In genomic region chr14:99951085-99951484, GRCh38 we compare ENCODE assay signal across 15 cellular contexts.
DNase-seq lines count a peak whose midpoint lies in the region; ATAC-seq and TF ChIP-seq lines count a peak whose summit lies in the region.
"Had no signal": no experiment of that assay in that cellular context is flagged by ENCODE, and none has a peak within 500 bp of the region (broad histone marks: within the 10 kb centered on the region; RNA-seq: fewer than 3 reads in every experiment).

No MANE protein-coding gene starts in this region.

- dilution Hi-C loops in mammary epithelial cell (cut with HindIII; ENCODE audit: low sequenced_read_pairs) = no loop called here

- H3K4me1 Mint-ChIP-seq in neural crest cell = peaks cover 7% of the 10 kb centered on the region
- no peaks in the 10 kb centered on the region for H3K4me1 Mint-ChIP-seq in stimulated activated effector memory CD8-positive, alpha-beta T cell treated with anti-CD3 and anti-CD28 coated beads, Interleukin-12 subunit alpha, Interleukin-12 subunit beta, amount 100 ng/mL, for 72 hours

- CTCF ChIA-PET in mammary epithelial cell (lab: Charles Lee; ENCODE audit: low non-redundant PET) = no interaction called here

- no peaks in the 10 kb centered on the region; the same call in 1 of the 2 replicates for H3K27me3 ChIP-seq in BLaER1
- H3K27me3 ChIP-seq in mammary epithelial cell (ENCODE audit: insufficient read depth, low read length) = peaks cover 7% of the 10 kb centered on the region
- H3K27me3 ChIP-seq in H7 (ENCODE audit: control insufficient read depth, insufficient read depth, low read length) = no peaks in the 10 kb centered on the region; the same call in 1 of the 2 replicates

- H3K4me1 ChIP-seq in BLaER1 (peaks cover 57% of the 10 kb centered on the region), mammary epithelial cell (ENCODE audit: insufficient read depth, low read length) (no peaks in the 10 kb centered on the region)

- H3K4me2 ChIP-seq in BLaER1 (peak overlapping the region; percentile 27), mammary epithelial cell (ENCODE audit: insufficient read depth, low read depth, low read length) (no peak overlapping the region)

- in situ Hi-C loops in mammary epithelial cell (cut with MboI; ENCODE audit: low sequenced_read_pairs in 2 of 2) = no loop called here

- H3K27ac ChIP-seq in BLaER1 = no peak overlapping the region
- no peak overlapping the region for H3K27ac ChIP-seq in mammary epithelial cell (ENCODE audit: insufficient read depth, low read depth, low read length)
- H3K27ac ChIP-seq: C4-2B, GM23248 had no signal

- H3K4me3 Mint-ChIP-seq in neural crest cell = peak overlapping the region; percentile 25
- H3K4me3 Mint-ChIP-seq in stimulated activated effector memory CD8-positive, alpha-beta T cell treated with anti-CD3 and anti-CD28 coated beads, Interleukin-12 subunit alpha, Interleukin-12 subunit beta, amount 100 ng/mL, for 72 hours = no peak overlapping the region
- H3K4me3 Mint-ChIP-seq: CD8-positive, alpha-beta T cell; H9 had no signal

- H3K36me3 ChIP-seq in BLaER1 (no peaks in the 10 kb centered on the region), mammary epithelial cell (ENCODE audit: insufficient read depth, low read length) (no peaks in the 10 kb centered on the region), H7 (replicated peaks; ENCODE audit: control insufficient read depth, insufficient read depth, low read length) (no peaks in the 10 kb centered on the region)

- peak; percentile 32 for DNase-seq in ELF-1 (ENCODE audit: low read depth, low spot score)
- no peak for DNase-seq in neural crest cell (ENCODE audit: low read depth, low spot score)
- no peak for DNase-seq in stimulated activated effector memory CD8-positive, alpha-beta T cell treated with anti-CD3 and anti-CD28 coated beads, Interleukin-12 subunit alpha, Interleukin-12 subunit beta, amount 100 ng/mL, for 72 hours (ENCODE audit: low spot score in 2 of 2)
- DNase-seq in mammary epithelial cell = no peak
- DNase-seq in stimulated activated CD4-positive, alpha-beta T cell treated with anti-CD3 and anti-CD28 coated beads, Interleukin-2, amount 100 ng/mL, for 48 hours = no peak
- DNase-seq in H7 = no peak
- DNase-seq: 8988T; CD8-positive, alpha-beta T cell; COR-L47; DMS153; GM23248; H9; IMR-90 had no signal

- no peaks in the 10 kb centered on the region for H3K9me3 Mint-ChIP-seq in neural crest cell
- peaks cover 3% of the 10 kb centered on the region for H3K9me3 Mint-ChIP-seq in stimulated activated effector memory CD8-positive, alpha-beta T cell treated with anti-CD3 and anti-CD28 coated beads, Interleukin-12 subunit alpha, Interleukin-12 subunit beta, amount 100 ng/mL, for 72 hours

- WGBS in mammary epithelial cell (ENCODE audit: low coverage, missing lambda C conversion rate) = 54% methylated on average over 6 of the region's 8 CpGs

- no peak for ATAC-seq in stimulated activated effector memory CD8-positive, alpha-beta T cell treated with anti-CD3 and anti-CD28 coated beads, Interleukin-12 subunit alpha, Interleukin-12 subunit beta, amount 100 ng/mL, for 72 hours
- ATAC-seq: CD8-positive, alpha-beta T cell had no signal

- H4K20me1 ChIP-seq in BLaER1 (0 out of 2 replicates have a peak, but pooled peaks cover 6% of the 10 kb centered on the region), mammary epithelial cell (ENCODE audit: insufficient read depth, low read length) (no peaks in the 10 kb centered on the region)

- peaks cover 5% of the 10 kb centered on the region for H3K36me3 Mint-ChIP-seq in neural crest cell (ENCODE audit: low read depth)
- H3K36me3 Mint-ChIP-seq in stimulated activated effector memory CD8-positive, alpha-beta T cell treated with anti-CD3 and anti-CD28 coated beads, Interleukin-12 subunit alpha, Interleukin-12 subunit beta, amount 100 ng/mL, for 72 hours = no peaks in the 10 kb centered on the region
- H3K36me3 Mint-ChIP-seq: CD8-positive, alpha-beta T cell had no signal

- peaks cover 4% of the 10 kb centered on the region for H3K27me3 Mint-ChIP-seq in neural crest cell (ENCODE audit: low read depth)

- intact Hi-C loops in mammary epithelial cell (cut with micrococcal nuclease) = no loop called here

- H2AFZ ChIP-seq in mammary epithelial cell (ENCODE audit: low read depth, low read length) = no peak overlapping the region
- H2AFZ ChIP-seq: GM23248 had no signal

- H3K79me2 ChIP-seq in mammary epithelial cell (ENCODE audit: insufficient read depth, low read length) = no peaks in the 10 kb centered on the region

- H3K9me3 ChIP-seq in BLaER1 = no peaks in the 10 kb centered on the region
- no peaks in the 10 kb centered on the region for H3K9me3 ChIP-seq in mammary epithelial cell (replicated peaks; ENCODE audit: insufficient read depth, low read length)

- H3K27ac Mint-ChIP-seq in neural crest cell (ENCODE audit: unreplicated experiment) = no peak overlapping the region
- peak overlapping the region; percentile 26 for H3K27ac Mint-ChIP-seq in stimulated activated effector memory CD8-positive, alpha-beta T cell treated with anti-CD3 and anti-CD28 coated beads, Interleukin-12 subunit alpha, Interleukin-12 subunit beta, amount 100 ng/mL, for 72 hours
- H3K27ac Mint-ChIP-seq: CD8-positive, alpha-beta T cell; H9 had no signal

- no peak overlapping the region for H3K4me3 ChIP-seq in BLaER1
- no peak overlapping the region for H3K4me3 ChIP-seq in mammary epithelial cell (replicated peaks in 1 of 3; ENCODE audit: insufficient read depth in 1 of 3, low read depth in 2 of 3, low read length in 3 of 3)
- no peak overlapping the region for H3K4me3 ChIP-seq in H7 (ENCODE audit: insufficient read depth, low read depth, low read length)
- H3K4me3 ChIP-seq: GM23248 had no signal

- TF ChIP-seq CTCF in neural crest cell (conservative IDR thresholded peaks at IDR 0.05) (no peak), mammary epithelial cell (conservative IDR thresholded peaks at IDR 0.05 in 1 of 2, IDR thresholded peaks at IDR 0.05 in 1 of 2; ENCODE audit: extremely low read depth in 1 of 2, insufficient read depth in 1 of 2, low read depth in 1 of 2, low read length in 2 of 2) (no peak)

- H3K9ac ChIP-seq in BLaER1 = no peak overlapping the region
- no peak overlapping the region for H3K9ac ChIP-seq in mammary epithelial cell (ENCODE audit: insufficient read depth, low read length)
- H3K9ac ChIP-seq: GM23248 had no signal

- BruUV-seq in mammary epithelial cell (replicated peaks; lab: Mats Ljungman, UMichigan) = no TSS peak
